Comparison of ENCODE assay signal across 22 cellular contexts in the genomic region with DNA sequence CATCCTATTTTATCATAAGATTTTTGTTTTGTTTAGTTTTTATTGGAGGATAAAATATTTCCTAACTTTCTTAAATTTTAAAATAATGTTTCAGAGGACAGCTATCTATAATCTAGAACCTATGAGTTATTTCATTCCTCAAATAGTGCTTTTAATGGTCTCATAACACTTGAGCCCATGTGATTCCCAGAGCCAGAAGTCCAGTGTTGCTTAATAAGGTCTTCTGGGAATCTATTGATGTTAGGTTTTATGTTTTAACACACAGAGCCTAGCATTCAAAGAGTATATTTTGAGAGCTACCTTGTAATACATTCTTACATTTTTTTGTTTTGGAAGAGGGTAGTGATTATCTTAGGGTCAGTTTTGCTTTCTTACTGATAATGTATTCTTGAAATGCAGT.
"Had no signal": no experiment of that assay in that cellular context is flagged by ENCODE, and none has a peak within 500 bp of the region (broad histone marks: within the 10 kb centered on the region; RNA-seq: fewer than 3 reads in every experiment).

No MANE protein-coding gene starts in this region.

- H3K27me3 ChIP-seq: esophagus muscularis mucosa, gastrocnemius medialis, heart right ventricle, left lung, right atrium auricular region, transverse colon had no signal

- H3K4me3 ChIP-seq: esophagus muscularis mucosa, gastrocnemius medialis, heart right ventricle, left lung, lower lobe of right lung, right atrium auricular region, thoracic aorta, transverse colon had no signal

- ATAC-seq: gastrocnemius medialis; heart right ventricle; left lung; lower lobe of right lung; stimulated activated naive B cell treated with anti-CD40 and anti-IgM and Interleukin-4, amounts not matched to agents 10 μg/mL and 1 μg/mL and 100 μg/mL, for 72 hours; stimulated activated naive CD8-positive, alpha-beta T cell treated with anti-CD3 and anti-CD28 coated beads, Interleukin-15, amount 100 ng/mL, for 72 hours had no signal

- H3K4me1 ChIP-seq: gastrocnemius medialis, heart right ventricle, left lung, lower lobe of right lung, right atrium auricular region had no signal

- H3K36me3 ChIP-seq: esophagus muscularis mucosa, gastrocnemius medialis, heart right ventricle, left lung, lower lobe of right lung, neutrophil, right atrium auricular region, thoracic aorta, transverse colon had no signal

- DNase-seq: central memory CD4-positive, alpha-beta T cell; cortex of kidney; effector memory CD4-positive, alpha-beta T cell; gastrocnemius medialis; heart right ventricle; hypothalamus; islet precursor cell; left lung; lower lobe of right lung; naive B cell; nephron progenitor cell; stimulated activated CD4-positive, alpha-beta T cell treated with anti-CD3 and anti-CD28 coated beads, Interleukin-2, amount 100 ng/mL, for 24 hours; stimulated activated CD4-positive, alpha-beta T cell treated with anti-CD3 and anti-CD28 coated beads, Interleukin-4, amount 100 ng/mL, for 4 hours; stimulated activated naive B cell treated with anti-CD40 and anti-IgM and Interleukin-4, amounts not matched to agents 10 μg/mL and 1 μg/mL and 100 μg/mL, for 72 hours; stimulated activated naive CD8-positive, alpha-beta T cell treated with anti-CD3 and anti-CD28 coated beads, Interleukin-15, amount 100 ng/mL, for 72 hours; substantia nigra; transverse colon had no signal

- H3K27ac ChIP-seq: epithelial cell of prostate, esophagus muscularis mucosa, gastrocnemius medialis, heart right ventricle, left lung, lower lobe of right lung, neutrophil, right atrium auricular region, thoracic aorta, transverse colon had no signal

- H3K9me3 ChIP-seq: esophagus muscularis mucosa, gastrocnemius medialis, left lung, lower lobe of right lung, neutrophil, thoracic aorta, transverse colon had no signal
